11 cellular contexts compared by ENCODE assay signal in the genomic region with DNA sequence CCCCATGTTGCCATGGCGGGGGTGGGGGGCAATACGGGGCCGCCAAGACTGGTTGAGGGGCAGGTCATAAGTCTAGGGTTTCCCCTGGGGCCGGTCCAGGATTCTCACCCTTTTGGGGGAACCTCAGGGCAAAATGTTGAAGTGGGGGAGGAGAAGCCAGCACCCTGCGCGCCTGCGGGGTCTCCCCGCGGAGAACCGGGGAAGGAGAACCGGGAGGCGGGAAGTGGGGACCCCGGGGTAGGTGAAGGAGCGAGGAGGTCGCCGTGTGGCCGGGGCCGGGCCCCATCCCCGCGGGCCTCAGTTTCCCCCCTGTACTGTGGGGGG. TPM values are rescaled to one million over a fixed set of nuclear protein-coding genes. Genes with fewer than 3 reads are reported as not detected.
DNase-seq lines count a peak whose midpoint lies in the region; ATAC-seq, FAIRE-seq and TF ChIP-seq lines count a peak whose summit lies in the region.
"Had no signal": no experiment of that assay in that cellular context is flagged by ENCODE, and none has a peak within 500 bp of the region (broad histone marks: within the 10 kb centered on the region; RNA-seq: fewer than 3 reads in every experiment).

No MANE protein-coding gene starts in this region.

- H3K4me2 ChIP-seq in endothelial cell of umbilical vein (ENCODE audit: insufficient read depth, low read length) (no peak overlapping the region), neural cell (ENCODE audit: low read length) (peak overlapping the region; percentile 35)

- dilution Hi-C loops in endothelial cell of umbilical vein (cut with MboI; ENCODE audit: extremely low pct_ligation_motif_present, low sequenced_read_pairs) = no loop called here

- CTCF ChIA-PET in endothelial cell of umbilical vein (lab: Charles Lee) = interaction anchor here (1.9 to 2.5 kb wide), 2 partner anchors 37 to 67 kb away, joined by 5 to 20 read pairs; no protein-coding TSS in a partner anchor

- TF ChIP-seq EP300 in neural cell (conservative IDR thresholded peaks at IDR 0.05; ENCODE audit: poor library complexity, severe bottlenecking) = no peak

- no peaks in the 10 kb centered on the region for H3K36me3 ChIP-seq in endothelial cell of umbilical vein (ENCODE audit: control insufficient read depth in 2 of 2, extremely low read depth in 1 of 2, insufficient read depth in 2 of 2, low read length in 2 of 2)
- no peaks in the 10 kb centered on the region for H3K36me3 ChIP-seq in neural cell (ENCODE audit: insufficient read depth, low read length)
- H3K36me3 ChIP-seq: adrenal gland, neutrophil had no signal

- TF ChIP-seq RAD21 in neural cell (conservative IDR thresholded peaks at IDR 0.05) = no peak

- no peak for FAIRE-seq in endothelial cell of umbilical vein (lab: Jason Lieb, UNC)
- FAIRE-seq: K562 had no signal

- no peaks in the 10 kb centered on the region for H3K9me3 Mint-ChIP-seq in stimulated activated naive CD8-positive, alpha-beta T cell treated with anti-CD3 and anti-CD28 coated beads, Interleukin-15, Interleukin-2, amounts not matched to agents 100 ng/mL and 50 ng/mL, for 24 hours

- H3K4me3 ChIP-seq in endothelial cell of umbilical vein (replicated peaks in 1 of 3; ENCODE audit: insufficient read depth in 1 of 3, low read depth in 1 of 3, low read length in 3 of 3) = peak overlapping the region in 1 of 3 experiments; percentile 22
- H3K4me3 ChIP-seq in neural cell (ENCODE audit: low read length) = peak overlapping the region; percentile 68
- H3K4me3 ChIP-seq: K562 had no signal

- POLR2A ChIA-PET in endothelial cell of umbilical vein (lab: Charles Lee) = interaction anchor here (0.6 kb wide), 1 partner anchor 23 kb away, joined by 4 read pairs; no protein-coding TSS in a partner anchor

- DNase-seq in stimulated activated naive CD8-positive, alpha-beta T cell treated with anti-CD3 and anti-CD28 coated beads, Interleukin-15, Interleukin-2, amounts not matched to agents 100 U/mL and 50 U/mL, for 24 hours = no peak
- no peak for DNase-seq in endothelial cell of umbilical vein (ENCODE audit: low read depth, low spot score)
- no peak for DNase-seq in 8988T

- H3K9me3 ChIP-seq in endothelial cell of umbilical vein (replicated peaks; ENCODE audit: control insufficient read depth, insufficient read depth, low read length) (no peaks in the 10 kb centered on the region), neural cell (ENCODE audit: low read length) (no peaks in the 10 kb centered on the region)
- H3K9me3 ChIP-seq: adrenal gland, neutrophil had no signal

- no peaks in the 10 kb centered on the region for H3K4me1 Mint-ChIP-seq in stimulated activated naive CD8-positive, alpha-beta T cell treated with anti-CD3 and anti-CD28 coated beads, Interleukin-15, Interleukin-2, amounts not matched to agents 100 ng/mL and 50 ng/mL, for 24 hours (ENCODE audit: low read depth)

- H3K27ac Mint-ChIP-seq in stimulated activated naive CD8-positive, alpha-beta T cell treated with anti-CD3 and anti-CD28 coated beads, Interleukin-15, Interleukin-2, amounts not matched to agents 100 ng/mL and 50 ng/mL, for 24 hours = no peak overlapping the region

- H3K27me3 ChIP-seq in endothelial cell of umbilical vein (ENCODE audit: control insufficient read depth in 2 of 2, insufficient read depth in 2 of 2, low read length in 2 of 2) = peaks cover 3 to 6% of the 10 kb centered on the region in 2 experiments
- no peaks in the 10 kb centered on the region for H3K27me3 ChIP-seq in neural cell (ENCODE audit: insufficient read depth, low read depth, low read length)
- H3K27me3 ChIP-seq: adrenal gland had no signal

- H3K4me3 Mint-ChIP-seq in stimulated activated naive CD8-positive, alpha-beta T cell treated with anti-CD3 and anti-CD28 coated beads, Interleukin-15, Interleukin-2, amounts not matched to agents 100 ng/mL and 50 ng/mL, for 24 hours = peak overlapping the region; percentile 20

- intact Hi-C loops in endothelial cell of umbilical vein (cut with micrococcal nuclease) = no loop called here

- no peak for ATAC-seq in stimulated activated naive CD8-positive, alpha-beta T cell treated with anti-CD3 and anti-CD28 coated beads, Interleukin-15, Interleukin-2, amounts not matched to agents 100 U/mL and 50 U/mL, for 24 hours
- no peak for ATAC-seq in HG02678 (IDR thresholded peaks at IDR 0.05; ENCODE audit: unreplicated experiment)
- no peak for ATAC-seq in GM19397 (IDR thresholded peaks at IDR 0.05; ENCODE audit: unreplicated experiment)
- no peak for ATAC-seq in GM21381 (IDR thresholded peaks at IDR 0.05; ENCODE audit: unreplicated experiment)

- no TSS peak for BruUV-seq in endothelial cell of umbilical vein (replicated peaks; lab: Mats Ljungman, UMichigan)

- H3K9ac ChIP-seq in endothelial cell of umbilical vein (replicated peaks; ENCODE audit: extremely low read depth, insufficient read depth, low read length) (no peak overlapping the region), neural cell (ENCODE audit: low read length) (peak overlapping the region; percentile 76)

- no peaks in the 10 kb centered on the region for H3K79me2 ChIP-seq in endothelial cell of umbilical vein (ENCODE audit: control insufficient read depth, insufficient read depth, low read length)
- H3K79me2 ChIP-seq in neural cell (replicated peaks; ENCODE audit: insufficient read depth, low read length) = peaks cover 31% of the 10 kb centered on the region

- TF ChIP-seq CTCF in endothelial cell of umbilical vein (IDR thresholded peaks at IDR 0.05; ENCODE audit: extremely low read depth in 1 of 2, insufficient read depth in 1 of 2, low read depth in 1 of 2, low read length in 2 of 2) = no peak
- no peak for TF ChIP-seq CTCF in neural cell (IDR thresholded peaks at IDR 0.05; ENCODE audit: poor library complexity, severe bottlenecking)

- no peak overlapping the region for H3K27ac ChIP-seq in endothelial cell of umbilical vein (ENCODE audit: insufficient read depth, low read depth, low read length)
- H3K27ac ChIP-seq in neural cell (ENCODE audit: low read length) = peak overlapping the region; percentile 52
- H3K27ac ChIP-seq: neutrophil had no signal

- no peak for TF ChIP-seq POLR2A in endothelial cell of umbilical vein (IDR thresholded peaks at IDR 0.05; ENCODE audit: low read depth, low read length)

- no peaks in the 10 kb centered on the region for H3F3A ChIP-seq in neural cell (ENCODE audit: insufficient read depth, low read length, poor library complexity, severe bottlenecking)

- no peaks in the 10 kb centered on the region for H3K4me1 ChIP-seq in endothelial cell of umbilical vein (ENCODE audit: control insufficient read depth, extremely low read depth, insufficient read depth, low read length)

- peaks cover 50% of the 10 kb centered on the region for H3K27me3 Mint-ChIP-seq in stimulated activated naive CD8-positive, alpha-beta T cell treated with anti-CD3 and anti-CD28 coated beads, Interleukin-15, Interleukin-2, amounts not matched to agents 100 ng/mL and 50 ng/mL, for 24 hours

- no peaks in the 10 kb centered on the region for H4K20me1 ChIP-seq in endothelial cell of umbilical vein (replicated peaks; ENCODE audit: control insufficient read depth, extremely low read depth, insufficient read depth, low read length)
- no peaks in the 10 kb centered on the region for H4K20me1 ChIP-seq in neural cell (ENCODE audit: insufficient read depth)

- no peaks in the 10 kb centered on the region for H3K36me3 Mint-ChIP-seq in stimulated activated naive CD8-positive, alpha-beta T cell treated with anti-CD3 and anti-CD28 coated beads, Interleukin-15, Interleukin-2, amounts not matched to agents 100 ng/mL and 50 ng/mL, for 24 hours (ENCODE audit: low read depth)

- no peaks in the 10 kb centered on the region for H3K9me1 ChIP-seq in endothelial cell of umbilical vein (replicated peaks; ENCODE audit: control insufficient read depth, extremely low read depth, insufficient read depth, low read length)

- H2AFZ ChIP-seq in endothelial cell of umbilical vein (ENCODE audit: low read depth, low read length) = peak overlapping the region; percentile 34
- peak overlapping the region; percentile 45 for H2AFZ ChIP-seq in neural cell (ENCODE audit: low read depth, low read length)

- H3K9me2 ChIP-seq in neural cell (ENCODE audit: insufficient read depth, low read length) = no peaks in the 10 kb centered on the region

TF ChIP-seq in endothelial cell of umbilical vein, 7 proteins besides CTCF, POLR2A, EP300 and RAD21 (continues in another document):
- TF ChIP-seq JUN (IDR thresholded peaks at IDR 0.05; ENCODE audit: borderline replicate concordance, insufficient read depth, insufficient read length, low read depth) = no peak
- TF ChIP-seq POLR2AphosphoS5 (IDR thresholded peaks at IDR 0.05; ENCODE audit: insufficient read depth, low read depth, low read length) = no peak
- TF ChIP-seq, protein P1, sequence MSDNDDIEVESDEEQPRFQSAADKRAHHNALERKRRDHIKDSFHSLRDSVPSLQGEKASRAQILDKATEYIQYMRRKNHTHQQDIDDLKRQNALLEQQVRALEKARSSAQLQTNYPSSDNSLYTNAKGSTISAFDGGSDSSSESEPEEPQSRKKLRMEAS (IDR thresholded peaks at IDR 0.05; ENCODE audit: insufficient read depth, insufficient read length) = no peak
- no peak for TF ChIP-seq GATA2 (IDR thresholded peaks at IDR 0.05; ENCODE audit: insufficient read depth, insufficient read length, low read depth, low read length)
- TF ChIP-seq FOS (IDR thresholded peaks at IDR 0.05; ENCODE audit: borderline replicate concordance, insufficient read depth, low read length) = no peak

TF ChIP-seq in neural cell, 6 proteins besides CTCF, POLR2A, EP300 and RAD21 (continues in another document):
- TF ChIP-seq SMC3 (conservative IDR thresholded peaks at IDR 0.05; ENCODE audit: poor library complexity) = no peak

RNA-seq across cellular contexts. Expression of a gene that starts 0.3 kb away (rescaled TPM):
- 4.3 and 5.2 TPM in 2 replicates for total RNA-seq in endothelial cell of umbilical vein
- polyA plus RNA-seq in endothelial cell of umbilical vein (1.9 and 3.3 TPM in 2 replicates), neural cell (123 and 142 TPM in 2 replicates)
- 1.4 and 2.4 TPM in 2 replicates for polyA plus RNA-seq in endothelial cell of umbilical vein (2011; cell fraction: cytosol; rRNA removed)
- polyA plus RNA-seq in endothelial cell of umbilical vein (2011; cell fraction: nucleus; rRNA removed) = 5.6 and 6.6 TPM in 2 replicates
- polyA plus RNA-seq in endothelial cell of umbilical vein (2012) = 0.87 and 2.4 TPM in 2 replicates
- polyA minus RNA-seq in endothelial cell of umbilical vein (2.7 and 3.3 TPM in 2 replicates), neural cell (74.5 and 77.4 TPM in 2 replicates)
- 7.0 TPM for polyA minus RNA-seq in endothelial cell of umbilical vein (2011; cell fraction: cytosol; rRNA and poly(A)+ RNA removed)
- polyA minus RNA-seq in endothelial cell of umbilical vein (2011; cell fraction: nucleus; rRNA and poly(A)+ RNA removed) = 4.1 and 4.7 TPM in 2 replicates
- polyA plus RNA-seq: K562 had no signal

Comparison
In these comparisons a context has a peak if more than half of its experiments do, and no peak if none do; other contexts are left out.
1. RNA of a gene that starts 0.3 kb away (polyA plus RNA-seq): 123 to 142 TPM in neural cell; 0.87 to 6.6 TPM in endothelial cell of umbilical vein; every median in the first group is over 10 times any median in the second.